In genomic region chr3:85800676-85801075, GRCh38 we compare ENCODE assay signal across 27 cellular contexts.
"Had no signal": no experiment of that assay in that cellular context is flagged by ENCODE, and none has a peak within 500 bp of the region (broad histone marks: within the 10 kb centered on the region; RNA-seq: fewer than 3 reads in every experiment).

No MANE protein-coding gene starts in this region.

- H3K4me3 Mint-ChIP-seq: activated CD4-positive, alpha-beta T cell treated with anti-CD3 and anti-CD28 coated beads, Interleukin-2, amount 10 ng/mL, durations not matched to agents 24 days and 14 days; activated CD8-positive, alpha-beta T cell treated with anti-CD3 and anti-CD28 coated beads for 36 hours; activated naive CD8-positive, alpha-beta T cell treated with anti-CD3 and anti-CD28 coated beads for 36 hours; activated T-cell treated with anti-CD3 and anti-CD28 coated beads, Interleukin-2, amount 50 U/mL, for 72 hours; activated T-helper 17 cell treated with anti-CD3 and anti-CD28 coated beads, Interleukin-2, amount 50 U/mL, for 72 hours had no signal

- H3K27ac Mint-ChIP-seq: activated CD4-positive, alpha-beta T cell treated with anti-CD3 and anti-CD28 coated beads, Interleukin-2, amount 10 ng/mL, durations not matched to agents 24 days and 14 days; activated CD8-positive, alpha-beta T cell treated with anti-CD3 and anti-CD28 coated beads for 36 hours; activated naive CD8-positive, alpha-beta T cell treated with anti-CD3 and anti-CD28 coated beads for 36 hours; activated T-cell treated with anti-CD3 and anti-CD28 coated beads, Interleukin-2, amount 50 U/mL, for 72 hours; activated T-helper 17 cell treated with anti-CD3 and anti-CD28 coated beads, Interleukin-2, amount 50 U/mL, for 72 hours had no signal

- ATAC-seq: activated CD8-positive, alpha-beta T cell treated with anti-CD3 and anti-CD28 coated beads for 36 hours; activated T-cell treated with anti-CD3 and anti-CD28 coated beads, Interleukin-2, amount 50 U/mL, for 72 hours; activated T-helper 17 cell treated with anti-CD3 and anti-CD28 coated beads, Interleukin-2, amount 50 U/mL, for 72 hours had no signal

- H3K27me3 Mint-ChIP-seq: activated CD4-positive, alpha-beta T cell treated with anti-CD3 and anti-CD28 coated beads, Interleukin-2, amount 10 ng/mL, durations not matched to agents 24 days and 14 days; activated CD8-positive, alpha-beta T cell treated with anti-CD3 and anti-CD28 coated beads for 36 hours; activated naive CD8-positive, alpha-beta T cell treated with anti-CD3 and anti-CD28 coated beads for 36 hours; activated T-helper 17 cell treated with anti-CD3 and anti-CD28 coated beads, Interleukin-2, amount 50 U/mL, for 72 hours had no signal

- H3K36me3 Mint-ChIP-seq: activated naive CD8-positive, alpha-beta T cell treated with anti-CD3 and anti-CD28 coated beads for 36 hours had no signal

- DNase-seq: activated CD4-positive, alpha-beta T cell treated with anti-CD3 and anti-CD28 coated beads, Interleukin-2, amount 10 ng/mL, durations not matched to agents 24 days and 14 days; activated CD4-positive, alpha-beta T cell treated with anti-CD3 and anti-CD28 coated beads, Interleukin-2, amount 50 U/mL, for 4 hours; activated CD8-positive, alpha-beta T cell treated with anti-CD3 and anti-CD28 coated beads for 36 hours; activated effector memory CD4-positive, alpha-beta T cell treated with anti-CD3 and anti-CD28 coated beads, Interleukin-2, amount 50 U/mL, for 16 hours; activated naive CD4-positive, alpha-beta T cell; activated naive CD4-positive, alpha-beta T cell treated with anti-CD3 and anti-CD28 coated beads, Interleukin-2, amount 50 U/mL, for 16 hours; activated naive CD8-positive, alpha-beta T cell treated with anti-CD3 and anti-CD28 coated beads for 36 hours; activated T-cell treated with anti-CD3 and anti-CD28 coated beads, Interleukin-2, amount 50 U/mL, for 1 hour; activated T-cell treated with anti-CD3 and anti-CD28 coated beads, Interleukin-2, amount 50 U/mL, for 72 hours; amniotic stem cell; aorta; brain microvascular endothelial cell; central memory CD4-positive, alpha-beta T cell; Kasumi-1; KG1; MG63; NCI-H1048; NCI-H1436; NCI-H1694; NCI-H1930; NCI-H2081 treated with DMSO at 0.1 percent for 48 hours; NCI-H510A; PC-9; SHP77; SJCRH30; T1000 had no signal

- H3K4me1 Mint-ChIP-seq: activated CD4-positive, alpha-beta T cell treated with anti-CD3 and anti-CD28 coated beads, Interleukin-2, amount 10 ng/mL, durations not matched to agents 24 days and 14 days; activated naive CD8-positive, alpha-beta T cell treated with anti-CD3 and anti-CD28 coated beads for 36 hours; activated T-helper 17 cell treated with anti-CD3 and anti-CD28 coated beads, Interleukin-2, amount 50 U/mL, for 72 hours had no signal
